Comparison of ENCODE assay signal across 9 cellular contexts in genomic region chr1:161524742-161525250, GRCh38. TPM values are rescaled to one million over a fixed set of nuclear protein-coding genes. Genes with fewer than 3 reads are reported as not detected.
DNase-seq lines count a peak whose midpoint lies in the region; ATAC-seq and TF ChIP-seq lines count a peak whose summit lies in the region.
"Not testable (repeated sequence)": the region's sequence is repeated elsewhere in the genome, so short reads cannot be mapped to it uniquely, and the experiment has no call there.
"Had no signal": no experiment of that assay in that cellular context is flagged by ENCODE, and none has a peak within 500 bp of the region (broad histone marks: within the 10 kb centered on the region; RNA-seq: fewer than 3 reads in every experiment).

No MANE protein-coding gene starts in this region.

- POLR2A ChIA-PET in BJ (lab: Charles Lee): not testable (repeated sequence)

- not testable (repeated sequence) for H3K9me3 Mint-ChIP-seq in mesothelial cell of epicardium

- H3K9ac ChIP-seq in SK-N-MC (ENCODE audit: insufficient read length); adipocyte (ENCODE audit: low read length): not testable (repeated sequence)

- H3K27ac ChIP-seq in SK-N-MC: not testable (repeated sequence)

- H3K27me3 ChIP-seq in BJ (ENCODE audit: control insufficient read depth, insufficient read depth, low read length); adipocyte (replicated peaks; ENCODE audit: control insufficient read depth, insufficient read depth, low read length): not testable (repeated sequence)

- H3K4me1 ChIP-seq in adipocyte (ENCODE audit: control insufficient read depth, insufficient read depth, low read length): not testable (repeated sequence)

- not testable (repeated sequence) for H3K27ac Mint-ChIP-seq in mesothelial cell of epicardium

- not testable (repeated sequence) for H3K36me3 Mint-ChIP-seq in mesothelial cell of epicardium

- not testable (repeated sequence) for TF ChIP-seq CTCF in BJ (IDR thresholded peaks at IDR 0.05; ENCODE audit: insufficient read depth, low read depth, low read length); fibroblast of the aortic adventitia (IDR thresholded peaks at IDR 0.05; ENCODE audit: insufficient read depth, low read length); mesothelial cell of epicardium (IDR thresholded peaks at IDR 0.05; ENCODE audit: unreplicated experiment)

- peaks cover 78% of the 10 kb centered on the region for H3K27me3 Mint-ChIP-seq in mesothelial cell of epicardium (ENCODE audit: low read depth)

- H3K4me3 ChIP-seq in BJ (ENCODE audit: low read depth, low read length): peak overlapping the region; percentile 40
- H3K4me3 ChIP-seq in SK-N-MC: peak overlapping the region; percentile 96; the same call in 1 of the 2 replicates
- peak overlapping the region; percentile 56 for H3K4me3 ChIP-seq in adipocyte (ENCODE audit: low read length)
- peak overlapping the region; percentile 50 for H3K4me3 ChIP-seq in fibroblast of the aortic adventitia (ENCODE audit: low read depth, low read length)

- CTCF ChIA-PET in BJ (lab: Yijun Ruan, JAX): not testable (repeated sequence)

- not testable (repeated sequence) for H3K4me1 Mint-ChIP-seq in mesothelial cell of epicardium

- peak overlapping the region; percentile 85 for H3K4me3 Mint-ChIP-seq in mesothelial cell of epicardium

- ATAC-seq in GM19395 (IDR thresholded peaks at IDR 0.05; ENCODE audit: unreplicated experiment) (peak; percentile 29), HG03045 (IDR thresholded peaks at IDR 0.05; ENCODE audit: unreplicated experiment) (peak; percentile 21)

- not testable (repeated sequence) for H3K36me3 ChIP-seq in BJ (ENCODE audit: control insufficient read depth, insufficient read depth, low read length); SK-N-MC (ENCODE audit: insufficient read depth, low read length); adipocyte (ENCODE audit: control insufficient read depth, insufficient read depth, low read length, severe bottlenecking)

- not testable (repeated sequence) for H3K9me3 ChIP-seq in SK-N-MC (ENCODE audit: low read depth, low read length); adipocyte (ENCODE audit: control insufficient read depth, low read length)

- not testable (repeated sequence) for DNase-seq in BJ (ENCODE audit: low read depth); SK-N-MC (ENCODE audit: low read depth, low spot score); adipocyte (ENCODE audit: low read depth); fibroblast of the aortic adventitia (ENCODE audit: low read depth); mesothelial cell of epicardium (ENCODE audit: low spot score in 2 of 2, unreplicated experiment in 2 of 2)
- peak; percentile 46 for DNase-seq in stimulated activated CD4-positive, alpha-beta T cell treated with anti-CD3 and anti-CD28 coated beads, Interleukin-15, amount 100 ng/mL, for 24 hours

RNA-seq across cellular contexts. Expression of gene HSPA6, which starts 0.5 kb away (rescaled TPM):
- 0.04 and 0.05 TPM in 2 replicates for polyA plus RNA-seq in BJ (2011; rRNA removed)
- 0.05 TPM in 1 of 2 replicates, not detected in the other for polyA minus RNA-seq in BJ (2011; rRNA and poly(A)+ RNA removed)
- total RNA-seq in fibroblast of the aortic adventitia (ENCODE audit: low replicate concordance) (0.45 TPM in 1 of 2 replicates, not detected in the other), mesothelial cell of epicardium (0.13 to 0.38 TPM (median 0.25 TPM) in 3 replicates)

RNA-seq across cellular contexts. Expression of gene FCGR2A, which starts 19.5 kb away (rescaled TPM):
- 0.09 and 0.11 TPM in 2 replicates for polyA plus RNA-seq in BJ (2011; rRNA removed)
- 0.10 TPM in 1 of 2 replicates, not detected in the other for polyA minus RNA-seq in BJ (2011; rRNA and poly(A)+ RNA removed)
- 0.99 TPM in 1 of 2 replicates, not detected in the other for total RNA-seq in fibroblast of the aortic adventitia (ENCODE audit: low replicate concordance)
- 0.51 to 0.81 TPM (median 0.62 TPM) in 3 replicates for total RNA-seq in mesothelial cell of epicardium

RNA-seq across cellular contexts. Expression of gene FCGR3A, which starts 24.8 kb away (rescaled TPM):
- not detected in 2 replicates for polyA plus RNA-seq in BJ (2011; rRNA removed)
- polyA minus RNA-seq in BJ (2011; rRNA and poly(A)+ RNA removed): not detected in 2 replicates
- not detected in 2 replicates for total RNA-seq in fibroblast of the aortic adventitia (ENCODE audit: low replicate concordance)
- total RNA-seq in mesothelial cell of epicardium: not detected in 3 replicates
- total RNA-seq: renal cortical epithelial cell had no signal

Comparison
In these comparisons a context has a peak if more than half of its experiments do, and no peak if none do; other contexts are left out.
1. H3K4me3 ChIP-seq: peak in every context shown above with its lines; median percentile 96 in SK-N-MC; 56 in adipocyte; 50 in fibroblast of the aortic adventitia; 40 in BJ.